ENCODE assay signal across 13 cellular contexts in genomic region chr11:35893796-35894475, GRCh38. TPM values are rescaled to one million over a fixed set of nuclear protein-coding genes. Genes with fewer than 3 reads are reported as not detected.
DNase-seq lines count a peak whose midpoint lies in the region; TF ChIP-seq lines count a peak whose summit lies in the region.
"Had no signal": no experiment of that assay in that cellular context is flagged by ENCODE, and none has a peak within 500 bp of the region (broad histone marks: within the 10 kb centered on the region; RNA-seq: fewer than 3 reads in every experiment).

No MANE protein-coding gene starts in this region.

- no peak overlapping the region for H3K4me2 ChIP-seq in mesenchymal stem cell (ENCODE audit: low read length, poor library complexity, severe bottlenecking)

- in situ Hi-C loops in T47D (cut with HindIII; ENCODE audit: low pct_unique_long_range_greater_than_20kb, low sequenced_read_pairs): no loop called here

- peak; percentile 68 to 79 for DNase-seq in Caco-2
- DNase-seq in M059J (ENCODE audit: low read depth): peak; percentile 84
- peak; percentile 22 to 95 for DNase-seq in T47D (ENCODE audit: low read depth in 1 of 2, low spot score in 1 of 2)
- DNase-seq in mesenchymal stem cell: peak; percentile 6
- no peak for DNase-seq in stimulated activated CD4-positive, alpha-beta T cell treated with anti-CD3 and anti-CD28 coated beads, Interleukin-15, amount 100 ng/mL, for 24 hours
- DNase-seq in SKM-1 (lab: John Stamatoyannopoulos, UW; ENCODE audit: unreplicated experiment): no peak
- DNase-seq in activated CD4-positive, alpha-beta T cell treated with anti-CD3 and anti-CD28 coated beads, Interleukin-2, amount 50 U/mL, for 48 hours: no peak
- no peak for DNase-seq in NCI-H2029 (lab: John Stamatoyannopoulos, UW)
- DNase-seq: activated B cell treated with CpG ODN at 0.5 μM for 24 hours; activated T-cell treated with anti-CD3 and anti-CD28 coated beads, Interleukin-2, amount 50 U/mL, for 48 hours; occipital lobe had no signal

- H3K27me3 Mint-ChIP-seq in Caco-2 (ENCODE audit: insufficient read depth, unreplicated experiment): no peaks in the 10 kb centered on the region

- H3K18ac ChIP-seq in mesenchymal stem cell (ENCODE audit: low read depth in 1 of 2, low read length in 2 of 2): no peak overlapping the region

- H2AFZ ChIP-seq in mesenchymal stem cell (ENCODE audit: low read depth, low read length): no peak overlapping the region

- no peaks in the 10 kb centered on the region for H3K9me3 Mint-ChIP-seq in Caco-2 (ENCODE audit: unreplicated experiment)
- H3K9me3 Mint-ChIP-seq: activated B cell treated with CpG ODN at 0.5 μM for 24 hours had no signal

- no peak overlapping the region for H3K27ac ChIP-seq in mesenchymal stem cell (ENCODE audit: low read length, poor library complexity, severe bottlenecking)
- H3K27ac ChIP-seq: ascending aorta had no signal

- WGBS in mesenchymal stem cell: 82% methylated on average over 8 of the region's 8 CpGs

- POLR2A ChIA-PET in Caco-2 (lab: Charles Lee): no interaction called here

- no peak overlapping the region for H4K91ac ChIP-seq in mesenchymal stem cell (ENCODE audit: low read length)

- H3K27me3 ChIP-seq in Caco-2 (replicated peaks; ENCODE audit: control insufficient read depth, insufficient read depth, low read length): no peaks in the 10 kb centered on the region
- H3K27me3 ChIP-seq in mesenchymal stem cell (ENCODE audit: control insufficient read depth in 1 of 2, insufficient read depth in 1 of 2, low read length in 2 of 2): peaks cover 5 to 45% of the 10 kb centered on the region in 2 experiments
- H3K27me3 ChIP-seq: ascending aorta had no signal

- H3K9me3 ChIP-seq in Caco-2 (no peaks in the 10 kb centered on the region), mesenchymal stem cell (ENCODE audit: control insufficient read depth, low read length) (peaks cover 3% of the 10 kb centered on the region)
- H3K9me3 ChIP-seq: ascending aorta had no signal

- TF ChIP-seq CTCF in Caco-2 (IDR thresholded peaks at IDR 0.05; ENCODE audit: insufficient read depth in 1 of 2, low read depth in 1 of 2, low read length in 1 of 2, severe bottlenecking in 1 of 2, unreplicated experiment in 1 of 2): no peak

- H3K36me3 Mint-ChIP-seq in Caco-2 (ENCODE audit: insufficient read depth, unreplicated experiment): no peaks in the 10 kb centered on the region

- CTCF ChIA-PET in Caco-2 (lab: Charles Lee): interaction anchor here (2.8 kb wide), 1 partner anchor 72 kb away, joined by 9 read pairs; no protein-coding TSS in a partner anchor

- no peak overlapping the region for H2BK15ac ChIP-seq in mesenchymal stem cell (ENCODE audit: low read depth, poor library complexity, severe bottlenecking)

- no peak overlapping the region for H4K8ac ChIP-seq in mesenchymal stem cell (ENCODE audit: low read length)

- H3K36me3 ChIP-seq in Caco-2 (ENCODE audit: control insufficient read depth, insufficient read depth, low read length) (no peaks in the 10 kb centered on the region), mesenchymal stem cell (ENCODE audit: control insufficient read depth in 1 of 2, insufficient read depth in 2 of 2, low read depth in 1 of 2, low read length in 2 of 2) (no peaks in the 10 kb centered on the region)
- H3K36me3 ChIP-seq: ascending aorta had no signal

- peaks cover 22% of the 10 kb centered on the region for H3K4me1 Mint-ChIP-seq in Caco-2 (ENCODE audit: low read depth, unreplicated experiment)
- H3K4me1 Mint-ChIP-seq: activated B cell treated with CpG ODN at 0.5 μM for 24 hours, B cell had no signal

- H3K4me1 ChIP-seq in Caco-2 (peaks cover 8% of the 10 kb centered on the region), mesenchymal stem cell (ENCODE audit: control insufficient read depth, insufficient read depth, low read depth, low read length) (no peaks in the 10 kb centered on the region)
- H3K4me1 ChIP-seq: ascending aorta had no signal

- no peak overlapping the region for H3K9ac ChIP-seq in mesenchymal stem cell (ENCODE audit: low read length)

- intact Hi-C loops in Caco-2 (cut with micrococcal nuclease; ENCODE audit: unreplicated experiment): no loop called here

- H2BK12ac ChIP-seq in mesenchymal stem cell (ENCODE audit: low read length in 2 of 2): no peak overlapping the region

- H3K4me3 ChIP-seq in Caco-2 (ENCODE audit: low read depth, low read length) (no peak overlapping the region), mesenchymal stem cell (ENCODE audit: insufficient read depth in 1 of 2, low read depth in 1 of 2, low read length in 2 of 2) (no peak overlapping the region)
- H3K4me3 ChIP-seq: ascending aorta had no signal

- H3K4ac ChIP-seq in mesenchymal stem cell (ENCODE audit: low read depth in 1 of 2, low read length in 2 of 2): no peak overlapping the region

- no peak overlapping the region for H3K23ac ChIP-seq in mesenchymal stem cell (ENCODE audit: low read length in 2 of 2)

- no peaks in the 10 kb centered on the region for H3K79me1 ChIP-seq in mesenchymal stem cell (replicated peaks; ENCODE audit: low read length, poor library complexity, severe bottlenecking)

- H2AK5ac ChIP-seq in mesenchymal stem cell (ENCODE audit: low read length, severe bottlenecking): no peak overlapping the region

- no peak overlapping the region for H3K4me3 Mint-ChIP-seq in Caco-2 (ENCODE audit: unreplicated experiment)
- H3K4me3 Mint-ChIP-seq: activated B cell treated with CpG ODN at 0.5 μM for 24 hours, B cell had no signal

- H3K14ac ChIP-seq in mesenchymal stem cell (ENCODE audit: low read length in 2 of 2): peak overlapping the region in 1 of 2 experiments; percentile 48

- no peak overlapping the region for H2BK5ac ChIP-seq in mesenchymal stem cell (ENCODE audit: low read depth, low read length, poor library complexity, severe bottlenecking)

- BruUV-seq in Caco-2 (replicated peaks; lab: Mats Ljungman, UMichigan): no TSS peak

- no peak overlapping the region for H2BK120ac ChIP-seq in mesenchymal stem cell (ENCODE audit: low read depth, low read length)

- no peak overlapping the region for H3K27ac Mint-ChIP-seq in Caco-2 (ENCODE audit: unreplicated experiment)
- H3K27ac Mint-ChIP-seq: activated B cell treated with CpG ODN at 0.5 μM for 24 hours, B cell had no signal

RNA-seq across cellular contexts. Expression of gene LDLRAD3, which starts 49.9 kb away (rescaled TPM):
- 9.9 and 11.8 TPM in 2 replicates for total RNA-seq in Caco-2 (2022)
- total RNA-seq in M059J (2014; rRNA removed; shearing (Covaris generic)): 6.8 and 12.1 TPM in 2 replicates
- 5.9 TPM for polyA plus RNA-seq in mesenchymal stem cell (2013, experiment 1 of 2)
- 5.9 TPM for polyA plus RNA-seq in mesenchymal stem cell (2013, experiment 2 of 2)
- total RNA-seq: activated B cell treated with CpG ODN at 0.5 μM for 24 hours, B cell had no signal

Comparison
In these comparisons a context has a peak if more than half of its experiments do, and no peak if none do; other contexts are left out.
1. DNase-seq: peak in Caco-2 (2 of 2), M059J (single experiment), T47D (2 of 2) and mesenchymal stem cell (single experiment); none in stimulated activated CD4-positive, alpha-beta T cell treated with anti-CD3 and anti-CD28 coated beads, Interleukin-15, amount 100 ng/mL, for 24 hours (single experiment), SKM-1 (single experiment), activated CD4-positive, alpha-beta T cell treated with anti-CD3 and anti-CD28 coated beads, Interleukin-2, amount 50 U/mL, for 48 hours (0 of 2) and NCI-H2029 (single experiment).